ENCODE assay signal across 8 cellular contexts in genomic region chr12:64759035-64759894, GRCh38. TPM values are rescaled to one million over a fixed set of nuclear protein-coding genes. Genes with fewer than 3 reads are reported as not detected.
A peak's percentile ranks its signal among the peaks of the same experiment; 100 is the strongest.
DNase-seq lines count a peak whose midpoint lies in the region; ATAC-seq, FAIRE-seq and TF ChIP-seq lines count a peak whose summit lies in the region.

Gene GNS, minus strand, starts transcription at chr12:64759406. Its CDS starts 130 bp downstream, at chr12:64759276.

- peak; percentile 94 to 96 for DNase-seq in A549 (ENCODE audit: low read depth in 1 of 2, low spot score in 1 of 2)
- DNase-seq in NCI-H2196 treated with DMSO at 0.1 percent for 48 hours (lab: John Stamatoyannopoulos, UW; ENCODE audit: unreplicated experiment) = peak; percentile 81
- peak; percentile 94 for DNase-seq in WERI-Rb-1
- DNase-seq in mammary epithelial cell = peak; percentile 93
- DNase-seq in iPS-NIHi11 (ENCODE audit: low spot score) = peak; percentile 100
- DNase-seq in small intestine = peak; percentile 96

- H3K4me2 ChIP-seq in A549 = peak within 1 kb of the TSS; percentile 91
- peak within 1 kb of the TSS; percentile 81 for H3K4me2 ChIP-seq in mammary epithelial cell (ENCODE audit: insufficient read depth, low read depth, low read length)

- H3K4me3 ChIP-seq in A549 = peak within 1 kb of the TSS; percentile 82
- H3K4me3 ChIP-seq in WERI-Rb-1 (ENCODE audit: low read depth, low read length) = peak within 1 kb of the TSS; percentile 97
- H3K4me3 ChIP-seq in mammary epithelial cell (replicated peaks in 1 of 3; ENCODE audit: insufficient read depth in 1 of 3, low read depth in 2 of 3, low read length in 3 of 3) = peak within 1 kb of the TSS; percentile 94 to 100 (median 97)
- H3K4me3 ChIP-seq in small intestine (ENCODE audit: low read depth in 1 of 2, low read length in 2 of 2) = peak within 1 kb of the TSS; percentile 74 to 99

- H3K9ac ChIP-seq in mammary epithelial cell (ENCODE audit: insufficient read depth, low read length) = peak within 1 kb of the TSS; percentile 74

- peak; percentile 76 for FAIRE-seq in A549 (lab: Jason Lieb, UNC)
- no peak for FAIRE-seq in small intestine (lab: Jason Lieb, UNC)

- H3K36me3 ChIP-seq in WERI-Rb-1 (no peaks in the 10 kb centered on the region; the same call in 1 of the 2 replicates), mammary epithelial cell (ENCODE audit: insufficient read depth, low read length) (no peaks in the 10 kb centered on the region), small intestine (ENCODE audit: control insufficient read depth in 2 of 2, insufficient read depth in 2 of 2, low read length in 2 of 2) (no peaks in the 10 kb centered on the region)

- peak; percentile 52 for TF ChIP-seq POLR2A in A549 (IDR thresholded peaks at IDR 0.05; ENCODE audit: low read length)

- H4K20me1 ChIP-seq in mammary epithelial cell (ENCODE audit: insufficient read depth, low read length) = no peaks in the 10 kb centered on the region

- TSS peak; percentile 94 for BruUV-seq in mammary epithelial cell (replicated peaks; lab: Mats Ljungman, UMichigan)

- TF ChIP-seq EP300 in A549 (IDR thresholded peaks at IDR 0.05) = no peak

- H3K27me3 ChIP-seq in WERI-Rb-1 (ENCODE audit: insufficient read depth, low read depth, severe bottlenecking) (no peaks in the 10 kb centered on the region), mammary epithelial cell (ENCODE audit: insufficient read depth, low read length) (no peaks in the 10 kb centered on the region), small intestine (ENCODE audit: control insufficient read depth in 2 of 2, insufficient read depth in 2 of 2, low read length in 2 of 2) (no peaks in the 10 kb centered on the region)

- in situ Hi-C loops in mammary epithelial cell (cut with MboI; ENCODE audit: low sequenced_read_pairs in 2 of 2) = no loop called here

- H3K9me3 ChIP-seq in A549 (no peaks in the 10 kb centered on the region), WERI-Rb-1 (ENCODE audit: severe bottlenecking) (no peaks in the 10 kb centered on the region), mammary epithelial cell (replicated peaks; ENCODE audit: insufficient read depth, low read length) (no peaks in the 10 kb centered on the region), small intestine (ENCODE audit: control insufficient read depth, low read depth) (no peaks in the 10 kb centered on the region)

- no peak for TF ChIP-seq RAD21 in A549 (conservative IDR thresholded peaks at IDR 0.05 in 1 of 2, IDR thresholded peaks at IDR 0.05 in 1 of 2)

- dilution Hi-C loops in mammary epithelial cell (cut with HindIII; ENCODE audit: low sequenced_read_pairs) = no loop called here

- CTCF ChIA-PET in A549 (lab: Yijun Ruan, JAX) = no interaction called here
- CTCF ChIA-PET in mammary epithelial cell (lab: Charles Lee; ENCODE audit: low non-redundant PET) = no interaction called here

- peak within 1 kb of the TSS; percentile 100 for H2AFZ ChIP-seq in mammary epithelial cell (ENCODE audit: low read depth, low read length)

- TF ChIP-seq CTCF in A549 (IDR thresholded peaks at IDR 0.05) (no peak), WERI-Rb-1 (IDR thresholded peaks at IDR 0.05; ENCODE audit: low read depth, low read length) (no peak), mammary epithelial cell (conservative IDR thresholded peaks at IDR 0.05 in 1 of 2, IDR thresholded peaks at IDR 0.05 in 1 of 2; ENCODE audit: extremely low read depth in 1 of 2, insufficient read depth in 1 of 2, low read depth in 1 of 2, low read length in 2 of 2) (no peak)

- ATAC-seq in A549 (peak; percentile 89 to 97), GM18867 (IDR thresholded peaks at IDR 0.05; ENCODE audit: unreplicated experiment) (peak; percentile 77), HG03108 (IDR thresholded peaks at IDR 0.05; ENCODE audit: unreplicated experiment) (peak; percentile 82)

- WGBS in A549 (ENCODE audit: missing lambda C conversion rate) = 1% methylated on average over 55 of the region's 67 CpGs
- 0% methylated on average over 24 of the region's 67 CpGs for WGBS in mammary epithelial cell (ENCODE audit: low coverage, missing lambda C conversion rate)
- whole genome bisulfite sequencing in small intestine, 3 donors = 0 to 1% (median 0%) methylated on average over 65 to 67 of the region's 67 CpGs

- peaks cover 31% of the 10 kb centered on the region for H3K79me2 ChIP-seq in mammary epithelial cell (ENCODE audit: insufficient read depth, low read length)

- H3K4me1 ChIP-seq in A549 (peaks cover 15% of the 10 kb centered on the region; the same call in 2 of the 3 replicates), mammary epithelial cell (ENCODE audit: insufficient read depth, low read length) (peaks cover 8% of the 10 kb centered on the region), small intestine (ENCODE audit: control insufficient read depth in 2 of 2, insufficient read depth in 1 of 2, low read depth in 1 of 2, low read length in 1 of 2) (peaks cover 0 to 5% of the 10 kb centered on the region in 2 donors)

- H3K27ac ChIP-seq in A549 = peak within 1 kb of the TSS; percentile 77 to 92
- H3K27ac ChIP-seq in WERI-Rb-1 = peak within 1 kb of the TSS; percentile 64
- H3K27ac ChIP-seq in mammary epithelial cell (ENCODE audit: insufficient read depth, low read depth, low read length) = peak within 1 kb of the TSS; percentile 41
- H3K27ac ChIP-seq in small intestine (ENCODE audit: low read depth in 1 of 2, low read length in 1 of 2) = peak within 1 kb of the TSS; percentile 84 to 88

- intact Hi-C loops in mammary epithelial cell (cut with micrococcal nuclease) = no loop called here

- POLR2A ChIA-PET in A549 (lab: Yijun Ruan, JAX) = interaction anchor here (0.5 to 1.0 kb wide), 3 partner anchors 10 to 433 kb away, joined by 3 to 6 read pairs (median 3); no protein-coding TSS in a partner anchor

TF ChIP-seq in A549, 52 proteins besides CTCF, POLR2A, EP300 and RAD21 (continues in another document):
- TF ChIP-seq POLR2AphosphoS2 (conservative IDR thresholded peaks at IDR 0.05; ENCODE audit: low read length) = no peak
- no peak for TF ChIP-seq RARB (CRISPR knock-in tag; IDR thresholded peaks at IDR 0.05)
- TF ChIP-seq TP53 (CRISPR knock-in tag; IDR thresholded peaks at IDR 0.05) = no peak
- TF ChIP-seq HOXA7 (CRISPR knock-in tag; IDR thresholded peaks at IDR 0.05) = no peak
- TF ChIP-seq, protein P1, sequence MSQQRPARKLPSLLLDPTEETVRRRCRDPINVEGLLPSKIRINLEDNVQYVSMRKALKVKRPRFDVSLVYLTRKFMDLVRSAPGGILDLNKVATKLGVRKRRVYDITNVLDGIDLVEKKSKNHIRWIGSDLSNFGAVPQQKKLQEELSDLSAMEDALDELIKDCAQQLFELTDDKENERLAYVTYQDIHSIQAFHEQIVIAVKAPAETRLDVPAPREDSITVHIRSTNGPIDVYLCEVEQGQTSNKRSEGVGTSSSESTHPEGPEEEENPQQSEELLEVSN (IDR thresholded peaks at IDR 0.05; ENCODE audit: borderline replicate concordance, low read depth) = no peak; the same call in 1 of the 2 replicates
- no peak for TF ChIP-seq ESRRA (IDR thresholded peaks at IDR 0.05; ENCODE audit: borderline replicate concordance, low read length)
- TF ChIP-seq CBX2 (IDR thresholded peaks at IDR 0.05; ENCODE audit: borderline replicate concordance, low read depth) = no peak
- TF ChIP-seq HES2 (IDR thresholded peaks at IDR 0.05) = no peak
- TF ChIP-seq, protein P2, sequence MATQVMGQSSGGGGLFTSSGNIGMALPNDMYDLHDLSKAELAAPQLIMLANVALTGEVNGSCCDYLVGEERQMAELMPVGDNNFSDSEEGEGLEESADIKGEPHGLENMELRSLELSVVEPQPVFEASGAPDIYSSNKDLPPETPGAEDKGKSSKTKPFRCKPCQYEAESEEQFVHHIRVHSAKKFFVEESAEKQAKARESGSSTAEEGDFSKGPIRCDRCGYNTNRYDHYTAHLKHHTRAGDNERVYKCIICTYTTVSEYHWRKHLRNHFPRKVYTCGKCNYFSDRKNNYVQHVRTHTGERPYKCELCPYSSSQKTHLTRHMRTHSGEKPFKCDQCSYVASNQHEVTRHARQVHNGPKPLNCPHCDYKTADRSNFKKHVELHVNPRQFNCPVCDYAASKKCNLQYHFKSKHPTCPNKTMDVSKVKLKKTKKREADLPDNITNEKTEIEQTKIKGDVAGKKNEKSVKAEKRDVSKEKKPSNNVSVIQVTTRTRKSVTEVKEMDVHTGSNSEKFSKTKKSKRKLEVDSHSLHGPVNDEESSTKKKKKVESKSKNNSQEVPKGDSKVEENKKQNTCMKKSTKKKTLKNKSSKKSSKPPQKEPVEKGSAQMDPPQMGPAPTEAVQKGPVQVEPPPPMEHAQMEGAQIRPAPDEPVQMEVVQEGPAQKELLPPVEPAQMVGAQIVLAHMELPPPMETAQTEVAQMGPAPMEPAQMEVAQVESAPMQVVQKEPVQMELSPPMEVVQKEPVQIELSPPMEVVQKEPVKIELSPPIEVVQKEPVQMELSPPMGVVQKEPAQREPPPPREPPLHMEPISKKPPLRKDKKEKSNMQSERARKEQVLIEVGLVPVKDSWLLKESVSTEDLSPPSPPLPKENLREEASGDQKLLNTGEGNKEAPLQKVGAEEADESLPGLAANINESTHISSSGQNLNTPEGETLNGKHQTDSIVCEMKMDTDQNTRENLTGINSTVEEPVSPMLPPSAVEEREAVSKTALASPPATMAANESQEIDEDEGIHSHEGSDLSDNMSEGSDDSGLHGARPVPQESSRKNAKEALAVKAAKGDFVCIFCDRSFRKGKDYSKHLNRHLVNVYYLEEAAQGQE (IDR thresholded peaks at IDR 0.05) = no peak
- no peak for TF ChIP-seq FOSB (CRISPR knock-in tag; IDR thresholded peaks at IDR 0.05)
- no peak for TF ChIP-seq CEBPB (IDR thresholded peaks at IDR 0.05)
- TF ChIP-seq MAZ (IDR thresholded peaks at IDR 0.05; ENCODE audit: borderline replicate concordance, low read depth, low read length) = 0 out of 2 replicates have a peak, but pooled peaks have one; percentile 41
- TF ChIP-seq, protein P3, sequence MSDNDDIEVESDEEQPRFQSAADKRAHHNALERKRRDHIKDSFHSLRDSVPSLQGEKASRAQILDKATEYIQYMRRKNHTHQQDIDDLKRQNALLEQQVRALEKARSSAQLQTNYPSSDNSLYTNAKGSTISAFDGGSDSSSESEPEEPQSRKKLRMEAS (IDR thresholded peaks at IDR 0.05) = peak; percentile 88
- TF ChIP-seq CHD4 (IDR thresholded peaks at IDR 0.05; ENCODE audit: borderline replicate concordance) = no peak

RNA-seq across cellular contexts. Expression of gene GNS, which starts in this region (rescaled TPM):
- polyA plus RNA-seq in A549 (2011; rRNA removed) (109 and 136 TPM in 2 replicates), A549 (2017; fragmentation: RNase III; extraction: RNeasy Plus Mini Kit Qiagen cat#74134 plus additional on column Dnase treatment) (50.6 to 57.5 TPM (median 54.3 TPM) in 3 replicates), mammary epithelial cell (37.0 TPM), small intestine (10 to 100 TPM in 1 of 3 donors, 1 to 10 TPM in 2; 8.3 to 38.2 (median 9.7) TPM)
- polyA plus RNA-seq in A549 (2012; cell fraction: cytosol; rRNA removed) = 17.6 and 22.2 TPM in 2 replicates
- polyA plus RNA-seq in A549 (2012; cell fraction: nucleus; rRNA removed) = 24.0 and 36.5 TPM in 2 replicates
- polyA minus RNA-seq in A549 (2011; rRNA and poly(A)+ RNA removed) = 184 and 203 TPM in 2 replicates
- 100 to 1,000 TPM in 1 of 2 donors, 10 to 100 TPM in 1; 57.6 to 135 TPM for total RNA-seq in mammary epithelial cell
- polyA minus RNA-seq in mammary epithelial cell = 260 TPM

Comparison
In these comparisons a context has a peak if more than half of its experiments do, and no peak if none do; other contexts are left out.
1. Peak in every context shown above with its lines: DNase-seq, ATAC-seq, H3K4me3 ChIP-seq and H3K27ac ChIP-seq.